In the genomic region with DNA sequence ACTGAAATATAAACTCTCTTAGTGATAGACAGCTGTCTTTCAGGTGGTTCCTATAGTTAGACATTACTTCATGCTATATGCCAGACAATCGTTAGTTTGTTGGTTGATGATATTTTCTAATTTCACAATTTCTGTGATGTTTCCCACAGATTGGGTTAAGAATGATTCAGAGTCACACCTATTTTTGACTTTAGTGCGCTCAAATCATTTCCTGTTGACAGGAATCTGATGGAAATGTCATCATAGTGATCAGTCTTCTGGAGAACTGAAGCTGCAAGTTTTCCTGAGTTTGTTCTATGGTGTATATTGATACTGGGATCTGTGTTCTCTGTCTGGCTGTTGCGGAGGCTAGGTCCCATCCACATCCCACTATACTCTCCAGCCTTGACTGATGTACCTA, we compare ENCODE assay signal across 21 cellular contexts.
"Had no signal": no experiment of that assay in that cellular context is flagged by ENCODE, and none has a peak within 500 bp of the region (broad histone marks: within the 10 kb centered on the region; RNA-seq: fewer than 3 reads in every experiment).

No MANE protein-coding gene starts in this region.

- H3K27ac ChIP-seq: brain microvascular endothelial cell, RWPE1 had no signal

- H3K9me3 Mint-ChIP-seq: activated CD8-positive, alpha-beta T cell treated with anti-CD3 and anti-CD28 coated beads for 36 hours; activated naive CD4-positive, alpha-beta T cell treated with anti-CD3 and anti-CD28 coated beads, Interleukin-2, amount 10 ng/mL, durations not matched to agents 7 days and 5 days; activated naive CD8-positive, alpha-beta T cell treated with anti-CD3 and anti-CD28 coated beads for 36 hours; activated T-cell treated with anti-CD3 and anti-CD28 coated beads, Interleukin-2, amount 50 U/mL, for 72 hours; activated T-helper 2 cell treated with anti-CD3 and anti-CD28 coated beads, Interferon-gamma antibody, Interleukin-2, Interleukin-4, amounts not matched to agents 10 μg/mL and 5 μg/mL and 100 μg/mL, durations not matched to agents 14 hours and 24 hours and 36 hours; T-helper 1 cell treated with Interleukin-12 subunit alpha and Interleukin-12 subunit beta and Interleukin-4 antibody, amounts not matched to agents 30 μg/mL and 1 μg/mL, for 36 hours had no signal

- DNase-seq: activated CD4-positive, alpha-beta T cell treated with anti-CD3 and anti-CD28 coated beads for 4 hours; activated CD8-positive, alpha-beta memory T cell treated with anti-CD3 and anti-CD28 coated beads, Interleukin-2, amount 50 U/mL, for 4 hours; activated CD8-positive, alpha-beta T cell treated with anti-CD3 and anti-CD28 coated beads for 36 hours; activated gamma-delta T cell treated with Interleukin-2 at 50 U/mL for 16 hours; activated naive CD4-positive, alpha-beta T cell treated with anti-CD3 and anti-CD28 coated beads, Interleukin-2, amount 10 ng/mL, durations not matched to agents 7 days and 5 days; activated naive CD8-positive, alpha-beta T cell treated with anti-CD3 and anti-CD28 coated beads for 36 hours; activated T-cell treated with anti-CD3 and anti-CD28 coated beads, Interleukin-2, amount 50 U/mL, for 72 hours; brain microvascular endothelial cell; Karpas-422; NCI-H1105 treated with DMSO at 0.1 percent for 48 hours; NCI-H1436 treated with DMSO at 0.1 percent for 48 hours; NCI-H187; NCI-H2081; NCI-H510A treated with DMSO at 0.1 percent for 48 hours; NK-92 treated with Interleukin-12 subunit alpha and Interleukin-12 subunit beta, amount 100 ng/mL, for 24 hours; Peyer's patch; SHP77 treated with DMSO at 0.1 percent for 48 hours had no signal

- H3K4me1 Mint-ChIP-seq: activated naive CD4-positive, alpha-beta T cell treated with anti-CD3 and anti-CD28 coated beads, Interleukin-2, amount 10 ng/mL, durations not matched to agents 7 days and 5 days; activated naive CD8-positive, alpha-beta T cell treated with anti-CD3 and anti-CD28 coated beads for 36 hours had no signal

- H3K36me3 Mint-ChIP-seq: activated naive CD4-positive, alpha-beta T cell treated with anti-CD3 and anti-CD28 coated beads, Interleukin-2, amount 10 ng/mL, durations not matched to agents 7 days and 5 days; activated naive CD8-positive, alpha-beta T cell treated with anti-CD3 and anti-CD28 coated beads for 36 hours had no signal

- H3K9me3 ChIP-seq: Peyer's patch had no signal

- H3K27me3 ChIP-seq: brain microvascular endothelial cell, Peyer's patch had no signal

- H3K27me3 Mint-ChIP-seq: activated naive CD4-positive, alpha-beta T cell treated with anti-CD3 and anti-CD28 coated beads, Interleukin-2, amount 10 ng/mL, durations not matched to agents 7 days and 5 days; activated naive CD8-positive, alpha-beta T cell treated with anti-CD3 and anti-CD28 coated beads for 36 hours had no signal

- H3K36me3 ChIP-seq: brain microvascular endothelial cell had no signal

- H3K4me3 Mint-ChIP-seq: activated CD8-positive, alpha-beta T cell treated with anti-CD3 and anti-CD28 coated beads for 36 hours; activated naive CD4-positive, alpha-beta T cell treated with anti-CD3 and anti-CD28 coated beads, Interleukin-2, amount 10 ng/mL, durations not matched to agents 7 days and 5 days; activated naive CD8-positive, alpha-beta T cell treated with anti-CD3 and anti-CD28 coated beads for 36 hours; activated T-cell treated with anti-CD3 and anti-CD28 coated beads, Interleukin-2, amount 50 U/mL, for 72 hours; T-helper 1 cell treated with Interleukin-12 subunit alpha and Interleukin-12 subunit beta and Interleukin-4 antibody, amounts not matched to agents 30 μg/mL and 1 μg/mL, for 36 hours had no signal

- H3K27ac Mint-ChIP-seq: activated CD8-positive, alpha-beta T cell treated with anti-CD3 and anti-CD28 coated beads for 36 hours; activated naive CD4-positive, alpha-beta T cell treated with anti-CD3 and anti-CD28 coated beads, Interleukin-2, amount 10 ng/mL, durations not matched to agents 7 days and 5 days; activated naive CD8-positive, alpha-beta T cell treated with anti-CD3 and anti-CD28 coated beads for 36 hours; activated T-helper 2 cell treated with anti-CD3 and anti-CD28 coated beads, Interferon-gamma antibody, Interleukin-2, Interleukin-4, amounts not matched to agents 10 μg/mL and 5 μg/mL and 100 μg/mL, durations not matched to agents 14 hours and 24 hours and 36 hours; T-helper 1 cell treated with Interleukin-12 subunit alpha and Interleukin-12 subunit beta and Interleukin-4 antibody, amounts not matched to agents 30 μg/mL and 1 μg/mL, for 36 hours had no signal

- H3K4me3 ChIP-seq: Peyer's patch had no signal

- ATAC-seq: activated CD4-positive, CD25-positive, alpha-beta regulatory T cell treated with anti-CD3 and anti-CD28 coated beads, Interleukin-2, amount 50 U/mL, for 24 hours; activated CD8-positive, alpha-beta T cell treated with anti-CD3 and anti-CD28 coated beads for 36 hours; activated T-cell treated with anti-CD3 and anti-CD28 coated beads, Interleukin-2, amount 50 U/mL, for 72 hours had no signal
